ENCODE assay signal across 1 cellular context in genomic region chr12:109277899-109278762, GRCh38.
TF ChIP-seq lines count a peak whose summit lies in the region.

No MANE protein-coding gene starts in this region.

TF ChIP-seq in GM23338, 12 proteins besides CTCF, POLR2A, EP300 and RAD21:
- TF ChIP-seq ZNF462 (CRISPR knock-in tag; IDR thresholded peaks at IDR 0.05) (no peak), POLR2AphosphoS5 (IDR thresholded peaks at IDR 0.05; ENCODE audit: low read depth) (no peak), NANOG (IDR thresholded peaks at IDR 0.05; ENCODE audit: borderline replicate concordance) (no peak), ZNF331 (CRISPR knock-in tag; IDR thresholded peaks at IDR 0.05; ENCODE audit: low read depth) (no peak)
